In genomic region chr4:178953447-178954120, GRCh38 we compare ENCODE assay signal across 20 cellular contexts.
"Had no signal": no experiment of that assay in that cellular context is flagged by ENCODE, and none has a peak within 500 bp of the region (broad histone marks: within the 10 kb centered on the region; RNA-seq: fewer than 3 reads in every experiment).

No MANE protein-coding gene starts in this region.

- H3K9me3 ChIP-seq: esophagus muscularis mucosa, gastrocnemius medialis, lower lobe of right lung, psoas muscle, right lobe of liver, uterus had no signal

- H3K4me1 ChIP-seq: esophagus muscularis mucosa, gastrocnemius medialis, heart right ventricle, left lung, lower lobe of right lung, psoas muscle, right lobe of liver, spleen, uterus had no signal

- H3K27me3 ChIP-seq: esophagus muscularis mucosa, gastrocnemius medialis, heart right ventricle, left lung, neutrophil, right lobe of liver, spleen, uterus had no signal

- H3K4me3 ChIP-seq: esophagus muscularis mucosa, gastrocnemius medialis, heart right ventricle, left lung, lower lobe of right lung, psoas muscle, right lobe of liver, spleen, uterus had no signal

- ATAC-seq: effector memory CD8-positive, alpha-beta T cell; gastrocnemius medialis; heart right ventricle; left lung; lower lobe of right lung; psoas muscle; right lobe of liver; stimulated activated naive B cell treated with anti-CD40 and anti-IgM and Interleukin-4, amounts not matched to agents 10 μg/mL and 1 μg/mL and 100 μg/mL, for 72 hours had no signal

- FAIRE-seq: keratinocyte had no signal

- DNase-seq: effector memory CD8-positive, alpha-beta T cell; gastrocnemius medialis; heart right ventricle; left lung; lower lobe of right lung; mesendoderm; naive B cell; psoas muscle; retina; right lobe of liver; spleen; stimulated activated CD4-positive, alpha-beta T cell treated with anti-CD3 and anti-CD28 coated beads, Interleukin-15, amount 100 ng/mL, for 24 hours; stimulated activated CD4-positive, alpha-beta T cell treated with anti-CD3 and anti-CD28 coated beads, Interleukin-1b, Interleukin-23, amount 100 ng/mL, for 48 hours; stimulated activated CD4-positive, alpha-beta T cell treated with anti-CD3 and anti-CD28 coated beads, Interleukin-4, amount 100 ng/mL, for 24 hours; stimulated activated naive B cell treated with anti-CD40 and anti-IgM and Interleukin-4, amounts not matched to agents 10 μg/mL and 1 μg/mL and 100 μg/mL, for 72 hours; uterus had no signal

- H3K27ac ChIP-seq: epithelial cell of prostate, esophagus muscularis mucosa, gastrocnemius medialis, heart right ventricle, left lung, lower lobe of right lung, neutrophil, psoas muscle, right lobe of liver, spleen, uterus had no signal

- H3K36me3 ChIP-seq: esophagus muscularis mucosa, gastrocnemius medialis, heart right ventricle, left lung, lower lobe of right lung, neutrophil, right lobe of liver, spleen, uterus had no signal
